ENCODE assay signal across 8 cellular contexts in genomic region chr19:13118424-13119193, GRCh38. TPM values are rescaled to one million over a fixed set of nuclear protein-coding genes. Genes with fewer than 3 reads are reported as not detected.
DNase-seq lines count a peak whose midpoint lies in the region; ATAC-seq and TF ChIP-seq lines count a peak whose summit lies in the region.

No MANE protein-coding gene starts in this region.

- H3K4me3 ChIP-seq in AG10803 (ENCODE audit: low read length) (peak overlapping the region; percentile 79), fibroblast of villous mesenchyme (ENCODE audit: low read depth, low read length) (peak overlapping the region; percentile 92)

- no peaks in the 10 kb centered on the region for H3K9me3 Mint-ChIP-seq in activated CD8-positive, alpha-beta T cell treated with anti-CD3 and anti-CD28 coated beads for 36 hours
- no peaks in the 10 kb centered on the region for H3K9me3 Mint-ChIP-seq in osteocyte (ENCODE audit: unreplicated experiment)

- peaks cover 59% of the 10 kb centered on the region for H3K4me1 Mint-ChIP-seq in activated CD8-positive, alpha-beta T cell treated with anti-CD3 and anti-CD28 coated beads for 36 hours (ENCODE audit: low read depth)
- H3K4me1 Mint-ChIP-seq in osteocyte (ENCODE audit: unreplicated experiment): peaks cover 56% of the 10 kb centered on the region

- peak overlapping the region; percentile 79 for H3K4me3 Mint-ChIP-seq in activated CD8-positive, alpha-beta T cell treated with anti-CD3 and anti-CD28 coated beads for 36 hours
- H3K4me3 Mint-ChIP-seq in osteocyte (ENCODE audit: unreplicated experiment): peak overlapping the region; percentile 77

- TF ChIP-seq CTCF in AG10803 (conservative IDR thresholded peaks at IDR 0.05; ENCODE audit: low read length) (no peak), fibroblast of villous mesenchyme (IDR thresholded peaks at IDR 0.05; ENCODE audit: insufficient read depth, low read depth, low read length) (no peak), osteocyte (IDR thresholded peaks at IDR 0.05) (no peak)
- TF ChIP-seq CTCF in activated CD8-positive, alpha-beta T cell treated with anti-CD3 and anti-CD28 coated beads for 36 hours (IDR thresholded peaks at IDR 0.05): no peak

- DNase-seq in AG10803 (ENCODE audit: low read depth) (no peak), LoVo (ENCODE audit: low spot score) (peak; percentile 15), fibroblast of villous mesenchyme (ENCODE audit: low read depth) (peak; percentile 51), osteocyte (ENCODE audit: extremely low spot score, unreplicated experiment) (no peak), Ammon's horn (ENCODE audit: low spot score) (no peak), mucosa of gallbladder (ENCODE audit: low spot score) (no peak)
- peak; percentile 70 for DNase-seq in activated CD8-positive, alpha-beta T cell treated with anti-CD3 and anti-CD28 coated beads for 36 hours

- peak overlapping the region; percentile 85 for H3K27ac Mint-ChIP-seq in activated CD8-positive, alpha-beta T cell treated with anti-CD3 and anti-CD28 coated beads for 36 hours
- peak overlapping the region; percentile 89 for H3K27ac Mint-ChIP-seq in osteocyte (ENCODE audit: unreplicated experiment)

- CTCF ChIA-PET in activated CD8-positive, alpha-beta T cell treated with anti-CD3 and anti-CD28 coated beads for 36 hours (lab: Charles Lee): interaction anchor here (0.6 to 5.4 kb wide), 8 partner anchors 13 to 153 kb away, joined by 3 to 39 read pairs (median 4); partner anchors contain the start of genes IER2 and STX10

- peak; percentile 12 for ATAC-seq in GM18502 (IDR thresholded peaks at IDR 0.05; ENCODE audit: poor library complexity, unreplicated experiment)
- no peak for ATAC-seq in activated CD8-positive, alpha-beta T cell treated with anti-CD3 and anti-CD28 coated beads for 36 hours

- POLR2A ChIA-PET in activated CD8-positive, alpha-beta T cell treated with anti-CD3 and anti-CD28 coated beads for 36 hours (lab: Charles Lee): interaction anchor here (0.7 to 7.6 kb wide), 9 partner anchors 12 to 721 kb away, joined by 3 to 63 read pairs (median 19); partner anchors contain the start of genes IER2, LYL1 and STX10

- intact Hi-C loops in activated CD8-positive, alpha-beta T cell treated with anti-CD3 and anti-CD28 coated beads for 36 hours (cut with micrococcal nuclease): loop anchor here (5.0 kb wide), 1 partner anchor 34 kb away; the partner anchor contains the start of genes IER2 and STX10

- H3K27me3 Mint-ChIP-seq in activated CD8-positive, alpha-beta T cell treated with anti-CD3 and anti-CD28 coated beads for 36 hours: no peaks in the 10 kb centered on the region
- no peaks in the 10 kb centered on the region for H3K27me3 Mint-ChIP-seq in osteocyte (ENCODE audit: unreplicated experiment)

- H3K36me3 Mint-ChIP-seq in activated CD8-positive, alpha-beta T cell treated with anti-CD3 and anti-CD28 coated beads for 36 hours (ENCODE audit: low read depth): peaks cover 26% of the 10 kb centered on the region
- H3K36me3 Mint-ChIP-seq in osteocyte (ENCODE audit: unreplicated experiment): no peaks in the 10 kb centered on the region

RNA-seq across cellular contexts. Expression of gene NACC1, which starts 0.5 kb away (rescaled TPM):
- total RNA-seq in activated CD8-positive, alpha-beta T cell treated with anti-CD3 and anti-CD28 coated beads for 36 hours: 10 to 100 TPM; 73.8 to 87.5 TPM
- 95.0 and 104 TPM in 2 replicates for total RNA-seq in fibroblast of villous mesenchyme
- 40.4 and 45.1 TPM in 2 replicates for total RNA-seq in osteocyte
- 72.0 TPM for total RNA-seq in mucosa of gallbladder

RNA-seq across cellular contexts. Expression of gene TRMT1, which starts 2.1 kb away (rescaled TPM):
- 10 to 100 TPM; 85.0 to 95.7 TPM for total RNA-seq in activated CD8-positive, alpha-beta T cell treated with anti-CD3 and anti-CD28 coated beads for 36 hours
- 25.4 and 25.9 TPM in 2 replicates for total RNA-seq in fibroblast of villous mesenchyme
- 37.4 and 43.1 TPM in 2 replicates for total RNA-seq in osteocyte
- total RNA-seq in mucosa of gallbladder: 35.0 TPM

RNA-seq across cellular contexts. Expression of gene LYL1, which starts 16.0 kb away (rescaled TPM):
- 1 to 10 TPM; 3.9 to 4.8 TPM for total RNA-seq in activated CD8-positive, alpha-beta T cell treated with anti-CD3 and anti-CD28 coated beads for 36 hours
- total RNA-seq in fibroblast of villous mesenchyme: 2.6 and 3.9 TPM in 2 replicates
- not detected in 2 replicates for total RNA-seq in osteocyte
- total RNA-seq in mucosa of gallbladder: 11.7 TPM

RNA-seq across cellular contexts. Expression of gene STX10, which starts 31.6 kb away (rescaled TPM):
- total RNA-seq in activated CD8-positive, alpha-beta T cell treated with anti-CD3 and anti-CD28 coated beads for 36 hours: 10 to 100 TPM; 66.8 to 72.4 TPM
- 58.3 and 69.9 TPM in 2 replicates for total RNA-seq in fibroblast of villous mesenchyme
- total RNA-seq in osteocyte: 48.5 and 50.5 TPM in 2 replicates
- 57.7 TPM for total RNA-seq in mucosa of gallbladder

RNA-seq across cellular contexts. Expression of gene IER2, which starts 31.6 kb away (rescaled TPM):
- 100 to 1,000 TPM; 120 to 122 TPM for total RNA-seq in activated CD8-positive, alpha-beta T cell treated with anti-CD3 and anti-CD28 coated beads for 36 hours
- total RNA-seq in fibroblast of villous mesenchyme (22.0 and 28.7 TPM in 2 replicates), osteocyte (109 and 148 TPM in 2 replicates), mucosa of gallbladder (103 TPM)

Comparison
In these comparisons a context has a peak if more than half of its experiments do, and no peak if none do; other contexts are left out.
1. DNase-seq: peak in LoVo (single experiment), activated CD8-positive, alpha-beta T cell treated with anti-CD3 and anti-CD28 coated beads for 36 hours (single experiment) and fibroblast of villous mesenchyme (single experiment); none in AG10803 (single experiment), osteocyte (single experiment), Ammon's horn (single experiment) and mucosa of gallbladder (single experiment).